In the genomic region with DNA sequence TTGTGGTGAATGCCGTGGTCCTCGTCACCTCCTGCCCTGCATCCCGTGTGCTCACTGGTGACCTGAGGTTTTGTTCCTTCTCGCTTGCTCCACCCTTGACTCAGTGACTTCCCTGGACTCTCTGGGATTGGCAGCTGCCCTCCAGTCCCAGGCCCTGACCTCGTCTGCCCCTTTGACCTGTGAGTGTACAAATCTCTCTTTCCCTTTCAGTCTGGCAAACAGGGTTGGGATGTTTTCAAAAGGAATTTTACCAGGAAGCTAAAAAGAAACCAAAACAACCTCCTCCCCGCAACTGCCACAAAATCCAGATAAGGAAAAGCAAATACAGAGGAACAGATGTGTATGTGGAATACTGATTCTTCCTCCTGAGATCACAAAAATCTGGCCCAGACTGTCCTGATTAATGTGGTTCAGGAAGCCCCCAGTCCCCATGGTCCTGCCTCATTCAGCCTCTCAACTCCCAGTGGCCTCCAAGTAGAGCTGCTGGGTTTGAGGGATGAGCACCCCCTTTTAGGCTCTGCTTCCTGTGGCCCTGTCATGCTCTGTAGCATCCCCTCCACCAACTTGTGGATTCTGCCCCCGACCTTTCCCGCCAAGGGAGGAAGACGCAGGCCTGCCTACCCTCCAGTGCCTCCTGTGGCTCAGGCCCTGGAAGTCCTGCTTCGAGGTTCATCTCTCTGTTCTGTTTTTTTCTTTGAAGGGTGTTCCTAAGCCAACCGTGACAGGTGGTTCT, we compare ENCODE assay signal across 1 cellular context.
TF ChIP-seq lines count a peak whose summit lies in the region.

No MANE protein-coding gene starts in this region.

TF ChIP-seq in HepG2, 621 proteins besides CTCF, POLR2A, EP300 and RAD21 (continued from another document and continues in another):
- TF ChIP-seq, protein P1, sequence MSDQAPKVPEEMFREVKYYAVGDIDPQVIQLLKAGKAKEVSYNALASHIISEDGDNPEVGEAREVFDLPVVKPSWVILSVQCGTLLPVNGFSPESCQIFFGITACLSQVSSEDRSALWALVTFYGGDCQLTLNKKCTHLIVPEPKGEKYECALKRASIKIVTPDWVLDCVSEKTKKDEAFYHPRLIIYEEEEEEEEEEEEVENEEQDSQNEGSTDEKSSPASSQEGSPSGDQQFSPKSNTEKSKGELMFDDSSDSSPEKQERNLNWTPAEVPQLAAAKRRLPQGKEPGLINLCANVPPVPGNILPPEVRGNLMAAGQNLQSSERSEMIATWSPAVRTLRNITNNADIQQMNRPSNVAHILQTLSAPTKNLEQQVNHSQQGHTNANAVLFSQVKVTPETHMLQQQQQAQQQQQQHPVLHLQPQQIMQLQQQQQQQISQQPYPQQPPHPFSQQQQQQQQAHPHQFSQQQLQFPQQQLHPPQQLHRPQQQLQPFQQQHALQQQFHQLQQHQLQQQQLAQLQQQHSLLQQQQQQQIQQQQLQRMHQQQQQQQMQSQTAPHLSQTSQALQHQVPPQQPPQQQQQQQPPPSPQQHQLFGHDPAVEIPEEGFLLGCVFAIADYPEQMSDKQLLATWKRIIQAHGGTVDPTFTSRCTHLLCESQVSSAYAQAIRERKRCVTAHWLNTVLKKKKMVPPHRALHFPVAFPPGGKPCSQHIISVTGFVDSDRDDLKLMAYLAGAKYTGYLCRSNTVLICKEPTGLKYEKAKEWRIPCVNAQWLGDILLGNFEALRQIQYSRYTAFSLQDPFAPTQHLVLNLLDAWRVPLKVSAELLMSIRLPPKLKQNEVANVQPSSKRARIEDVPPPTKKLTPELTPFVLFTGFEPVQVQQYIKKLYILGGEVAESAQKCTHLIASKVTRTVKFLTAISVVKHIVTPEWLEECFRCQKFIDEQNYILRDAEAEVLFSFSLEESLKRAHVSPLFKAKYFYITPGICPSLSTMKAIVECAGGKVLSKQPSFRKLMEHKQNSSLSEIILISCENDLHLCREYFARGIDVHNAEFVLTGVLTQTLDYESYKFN (CRISPR knock-in tag; conservative IDR thresholded peaks at IDR 0.05): peak; percentile 88
- TF ChIP-seq, protein P2, sequence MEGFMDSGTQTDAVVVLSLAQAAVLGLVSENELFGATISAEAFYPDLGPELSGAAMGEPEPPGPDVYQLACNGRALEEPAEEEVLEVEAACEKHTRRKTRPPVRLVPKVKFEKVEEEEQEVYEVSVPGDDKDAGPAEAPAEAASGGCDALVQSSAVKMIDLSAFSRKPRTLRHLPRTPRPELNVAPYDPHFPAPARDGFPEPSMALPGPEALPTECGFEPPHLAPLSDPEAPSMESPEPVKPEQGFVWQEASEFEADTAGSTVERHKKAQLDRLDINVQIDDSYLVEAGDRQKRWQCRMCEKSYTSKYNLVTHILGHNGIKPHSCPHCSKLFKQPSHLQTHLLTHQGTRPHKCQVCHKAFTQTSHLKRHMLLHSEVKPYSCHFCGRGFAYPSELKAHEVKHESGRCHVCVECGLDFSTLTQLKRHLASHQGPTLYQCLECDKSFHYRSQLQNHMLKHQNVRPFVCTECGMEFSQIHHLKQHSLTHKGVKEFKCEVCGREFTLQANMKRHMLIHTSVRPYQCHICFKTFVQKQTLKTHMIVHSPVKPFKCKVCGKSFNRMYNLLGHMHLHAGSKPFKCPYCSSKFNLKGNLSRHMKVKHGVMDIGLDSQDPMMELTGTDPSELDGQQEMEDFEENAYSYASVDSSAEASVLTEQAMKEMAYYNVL (CRISPR knock-in tag; IDR thresholded peaks at IDR 0.05; ENCODE audit: borderline replicate concordance): 0 out of 2 replicates have a peak, but pooled peaks have one; percentile 34
- no peak for TF ChIP-seq KMT2A (CRISPR knock-in tag; IDR thresholded peaks at IDR 0.05)
- no peak for TF ChIP-seq ZFAT (CRISPR knock-in tag; conservative IDR thresholded peaks at IDR 0.05)
- TF ChIP-seq FOXA3 (CRISPR knock-in tag; IDR thresholded peaks at IDR 0.05): peak; percentile 83
- TF ChIP-seq SOX5 (CRISPR knock-in tag; IDR thresholded peaks at IDR 0.05; ENCODE audit: borderline replicate concordance): peak; percentile 60; the same call in 1 of the 2 replicates
- TF ChIP-seq GLI4 (CRISPR knock-in tag; IDR thresholded peaks at IDR 0.05; ENCODE audit: borderline replicate concordance): no peak
- TF ChIP-seq ZFX (CRISPR knock-in tag; IDR thresholded peaks at IDR 0.05; ENCODE audit: low read depth): peak; percentile 65
- no peak for TF ChIP-seq ZNF546 (CRISPR knock-in tag; conservative IDR thresholded peaks at IDR 0.05)
- peak; percentile 96 for TF ChIP-seq RXRB (CRISPR knock-in tag; IDR thresholded peaks at IDR 0.05; ENCODE audit: borderline replicate concordance)
- TF ChIP-seq ARNT2 (CRISPR knock-in tag; IDR thresholded peaks at IDR 0.05; ENCODE audit: low read depth): no peak
- no peak; the same call in 1 of the 2 replicates for TF ChIP-seq JUN (CRISPR knock-in tag; IDR thresholded peaks at IDR 0.05)
- no peak for TF ChIP-seq CREB1 (IDR thresholded peaks at IDR 0.05)
- no peak for TF ChIP-seq CREB1 (CRISPR knock-in tag; IDR thresholded peaks at IDR 0.05)
- TF ChIP-seq, protein P3, sequence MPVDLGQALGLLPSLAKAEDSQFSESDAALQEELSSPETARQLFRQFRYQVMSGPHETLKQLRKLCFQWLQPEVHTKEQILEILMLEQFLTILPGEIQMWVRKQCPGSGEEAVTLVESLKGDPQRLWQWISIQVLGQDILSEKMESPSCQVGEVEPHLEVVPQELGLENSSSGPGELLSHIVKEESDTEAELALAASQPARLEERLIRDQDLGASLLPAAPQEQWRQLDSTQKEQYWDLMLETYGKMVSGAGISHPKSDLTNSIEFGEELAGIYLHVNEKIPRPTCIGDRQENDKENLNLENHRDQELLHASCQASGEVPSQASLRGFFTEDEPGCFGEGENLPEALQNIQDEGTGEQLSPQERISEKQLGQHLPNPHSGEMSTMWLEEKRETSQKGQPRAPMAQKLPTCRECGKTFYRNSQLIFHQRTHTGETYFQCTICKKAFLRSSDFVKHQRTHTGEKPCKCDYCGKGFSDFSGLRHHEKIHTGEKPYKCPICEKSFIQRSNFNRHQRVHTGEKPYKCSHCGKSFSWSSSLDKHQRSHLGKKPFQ (CRISPR knock-in tag; IDR thresholded peaks at IDR 0.05; ENCODE audit: insufficient replicate concordance): no peak
- TF ChIP-seq, protein P4, sequence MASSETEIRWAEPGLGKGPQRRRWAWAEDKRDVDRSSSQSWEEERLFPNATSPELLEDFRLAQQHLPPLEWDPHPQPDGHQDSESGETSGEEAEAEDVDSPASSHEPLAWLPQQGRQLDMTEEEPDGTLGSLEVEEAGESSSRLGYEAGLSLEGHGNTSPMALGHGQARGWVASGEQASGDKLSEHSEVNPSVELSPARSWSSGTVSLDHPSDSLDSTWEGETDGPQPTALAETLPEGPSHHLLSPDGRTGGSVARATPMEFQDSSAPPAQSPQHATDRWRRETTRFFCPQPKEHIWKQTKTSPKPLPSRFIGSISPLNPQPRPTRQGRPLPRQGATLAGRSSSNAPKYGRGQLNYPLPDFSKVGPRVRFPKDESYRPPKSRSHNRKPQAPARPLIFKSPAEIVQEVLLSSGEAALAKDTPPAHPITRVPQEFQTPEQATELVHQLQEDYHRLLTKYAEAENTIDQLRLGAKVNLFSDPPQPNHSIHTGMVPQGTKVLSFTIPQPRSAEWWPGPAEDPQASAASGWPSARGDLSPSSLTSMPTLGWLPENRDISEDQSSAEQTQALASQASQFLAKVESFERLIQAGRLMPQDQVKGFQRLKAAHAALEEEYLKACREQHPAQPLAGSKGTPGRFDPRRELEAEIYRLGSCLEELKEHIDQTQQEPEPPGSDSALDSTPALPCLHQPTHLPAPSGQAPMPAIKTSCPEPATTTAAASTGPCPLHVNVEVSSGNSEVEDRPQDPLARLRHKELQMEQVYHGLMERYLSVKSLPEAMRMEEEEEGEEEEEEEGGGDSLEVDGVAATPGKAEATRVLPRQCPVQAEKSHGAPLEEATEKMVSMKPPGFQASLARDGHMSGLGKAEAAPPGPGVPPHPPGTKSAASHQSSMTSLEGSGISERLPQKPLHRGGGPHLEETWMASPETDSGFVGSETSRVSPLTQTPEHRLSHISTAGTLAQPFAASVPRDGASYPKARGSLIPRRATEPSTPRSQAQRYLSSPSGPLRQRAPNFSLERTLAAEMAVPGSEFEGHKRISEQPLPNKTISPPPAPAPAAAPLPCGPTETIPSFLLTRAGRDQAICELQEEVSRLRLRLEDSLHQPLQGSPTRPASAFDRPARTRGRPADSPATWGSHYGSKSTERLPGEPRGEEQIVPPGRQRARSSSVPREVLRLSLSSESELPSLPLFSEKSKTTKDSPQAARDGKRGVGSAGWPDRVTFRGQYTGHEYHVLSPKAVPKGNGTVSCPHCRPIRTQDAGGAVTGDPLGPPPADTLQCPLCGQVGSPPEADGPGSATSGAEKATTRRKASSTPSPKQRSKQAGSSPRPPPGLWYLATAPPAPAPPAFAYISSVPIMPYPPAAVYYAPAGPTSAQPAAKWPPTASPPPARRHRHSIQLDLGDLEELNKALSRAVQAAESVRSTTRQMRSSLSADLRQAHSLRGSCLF (CRISPR knock-in tag; IDR thresholded peaks at IDR 0.05; ENCODE audit: borderline replicate concordance): no peak
- TF ChIP-seq, protein P5, sequence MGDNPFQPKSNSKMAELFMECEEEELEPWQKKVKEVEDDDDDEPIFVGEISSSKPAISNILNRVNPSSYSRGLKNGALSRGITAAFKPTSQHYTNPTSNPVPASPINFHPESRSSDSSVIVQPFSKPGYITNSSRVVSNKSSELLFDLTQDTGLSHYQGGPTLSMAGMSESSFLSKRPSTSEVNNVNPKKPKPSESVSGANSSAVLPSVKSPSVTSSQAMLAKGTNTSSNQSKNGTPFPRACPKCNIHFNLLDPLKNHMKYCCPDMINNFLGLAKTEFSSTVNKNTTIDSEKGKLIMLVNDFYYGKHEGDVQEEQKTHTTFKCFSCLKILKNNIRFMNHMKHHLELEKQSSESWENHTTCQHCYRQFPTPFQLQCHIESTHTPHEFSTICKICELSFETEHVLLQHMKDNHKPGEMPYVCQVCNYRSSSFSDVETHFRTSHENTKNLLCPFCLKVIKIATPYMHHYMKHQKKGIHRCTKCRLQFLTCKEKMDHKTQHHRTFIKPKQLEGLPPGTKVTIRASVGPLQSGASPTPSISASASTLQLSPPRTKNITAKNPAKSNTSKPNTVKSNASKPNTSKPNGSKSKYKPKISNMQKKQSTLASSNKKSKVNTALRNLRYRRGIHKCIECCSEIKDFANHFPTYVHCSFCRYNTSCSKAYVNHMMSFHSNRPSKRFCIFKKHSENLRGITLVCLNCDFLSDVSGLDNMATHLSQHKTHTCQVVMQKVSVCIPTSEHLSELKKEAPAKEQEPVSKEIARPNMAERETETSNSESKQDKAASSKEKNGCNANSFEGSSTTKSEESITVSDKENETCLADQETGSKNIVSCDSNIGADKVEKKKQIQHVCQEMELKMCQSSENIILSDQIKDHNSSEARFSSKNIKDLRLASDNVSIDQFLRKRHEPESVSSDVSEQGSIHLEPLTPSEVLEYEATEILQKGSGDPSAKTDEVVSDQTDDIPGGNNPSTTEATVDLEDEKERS (CRISPR knock-in tag; IDR thresholded peaks at IDR 0.05): no peak
- peak; percentile 62 for TF ChIP-seq ZNF501 (CRISPR knock-in tag; IDR thresholded peaks at IDR 0.05)
- TF ChIP-seq ISX (CRISPR knock-in tag; conservative IDR thresholded peaks at IDR 0.05): no peak
- no peak for TF ChIP-seq ZNF570 (CRISPR knock-in tag; IDR thresholded peaks at IDR 0.05; ENCODE audit: borderline replicate concordance)
- TF ChIP-seq ZNF883 (CRISPR knock-in tag; IDR thresholded peaks at IDR 0.05; ENCODE audit: not compliant biosample characterization): no peak
- TF ChIP-seq STAT5B (CRISPR knock-in tag; IDR thresholded peaks at IDR 0.05): no peak
- TF ChIP-seq ZFP62 (CRISPR knock-in tag; IDR thresholded peaks at IDR 0.05): no peak
- TF ChIP-seq, protein P6, sequence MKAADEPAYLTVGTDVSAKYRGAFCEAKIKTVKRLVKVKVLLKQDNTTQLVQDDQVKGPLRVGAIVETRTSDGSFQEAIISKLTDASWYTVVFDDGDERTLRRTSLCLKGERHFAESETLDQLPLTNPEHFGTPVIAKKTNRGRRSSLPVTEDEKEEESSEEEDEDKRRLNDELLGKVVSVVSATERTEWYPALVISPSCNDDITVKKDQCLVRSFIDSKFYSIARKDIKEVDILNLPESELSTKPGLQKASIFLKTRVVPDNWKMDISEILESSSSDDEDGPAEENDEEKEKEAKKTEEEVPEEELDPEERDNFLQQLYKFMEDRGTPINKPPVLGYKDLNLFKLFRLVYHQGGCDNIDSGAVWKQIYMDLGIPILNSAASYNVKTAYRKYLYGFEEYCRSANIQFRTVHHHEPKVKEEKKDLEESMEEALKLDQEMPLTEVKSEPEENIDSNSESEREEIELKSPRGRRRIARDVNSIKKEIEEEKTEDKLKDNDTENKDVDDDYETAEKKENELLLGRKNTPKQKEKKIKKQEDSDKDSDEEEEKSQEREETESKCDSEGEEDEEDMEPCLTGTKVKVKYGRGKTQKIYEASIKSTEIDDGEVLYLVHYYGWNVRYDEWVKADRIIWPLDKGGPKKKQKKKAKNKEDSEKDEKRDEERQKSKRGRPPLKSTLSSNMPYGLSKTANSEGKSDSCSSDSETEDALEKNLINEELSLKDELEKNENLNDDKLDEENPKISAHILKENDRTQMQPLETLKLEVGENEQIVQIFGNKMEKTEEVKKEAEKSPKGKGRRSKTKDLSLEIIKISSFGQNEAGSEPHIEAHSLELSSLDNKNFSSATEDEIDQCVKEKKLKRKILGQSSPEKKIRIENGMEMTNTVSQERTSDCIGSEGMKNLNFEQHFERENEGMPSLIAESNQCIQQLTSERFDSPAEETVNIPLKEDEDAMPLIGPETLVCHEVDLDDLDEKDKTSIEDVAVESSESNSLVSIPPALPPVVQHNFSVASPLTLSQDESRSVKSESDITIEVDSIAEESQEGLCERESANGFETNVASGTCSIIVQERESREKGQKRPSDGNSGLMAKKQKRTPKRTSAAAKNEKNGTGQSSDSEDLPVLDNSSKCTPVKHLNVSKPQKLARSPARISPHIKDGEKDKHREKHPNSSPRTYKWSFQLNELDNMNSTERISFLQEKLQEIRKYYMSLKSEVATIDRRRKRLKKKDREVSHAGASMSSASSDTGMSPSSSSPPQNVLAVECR (CRISPR knock-in tag; IDR thresholded peaks at IDR 0.05; ENCODE audit: borderline replicate concordance): peak; percentile 25; the same call in 1 of the 2 replicates
- TF ChIP-seq SP5 (CRISPR knock-in tag; IDR thresholded peaks at IDR 0.05; ENCODE audit: borderline replicate concordance, low read depth): peak; percentile 73
- 0 out of 2 replicates have a peak, but pooled peaks have one; percentile 59 for TF ChIP-seq ZNF761 (CRISPR knock-in tag; conservative IDR thresholded peaks at IDR 0.05)
- TF ChIP-seq, protein P7, sequence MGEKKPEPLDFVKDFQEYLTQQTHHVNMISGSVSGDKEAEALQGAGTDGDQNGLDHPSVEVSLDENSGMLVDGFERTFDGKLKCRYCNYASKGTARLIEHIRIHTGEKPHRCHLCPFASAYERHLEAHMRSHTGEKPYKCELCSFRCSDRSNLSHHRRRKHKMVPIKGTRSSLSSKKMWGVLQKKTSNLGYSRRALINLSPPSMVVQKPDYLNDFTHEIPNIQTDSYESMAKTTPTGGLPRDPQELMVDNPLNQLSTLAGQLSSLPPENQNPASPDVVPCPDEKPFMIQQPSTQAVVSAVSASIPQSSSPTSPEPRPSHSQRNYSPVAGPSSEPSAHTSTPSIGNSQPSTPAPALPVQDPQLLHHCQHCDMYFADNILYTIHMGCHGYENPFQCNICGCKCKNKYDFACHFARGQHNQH (CRISPR knock-in tag; IDR thresholded peaks at IDR 0.05): peak; percentile 44; the same call in 1 of the 2 replicates
- TF ChIP-seq, protein P8, sequence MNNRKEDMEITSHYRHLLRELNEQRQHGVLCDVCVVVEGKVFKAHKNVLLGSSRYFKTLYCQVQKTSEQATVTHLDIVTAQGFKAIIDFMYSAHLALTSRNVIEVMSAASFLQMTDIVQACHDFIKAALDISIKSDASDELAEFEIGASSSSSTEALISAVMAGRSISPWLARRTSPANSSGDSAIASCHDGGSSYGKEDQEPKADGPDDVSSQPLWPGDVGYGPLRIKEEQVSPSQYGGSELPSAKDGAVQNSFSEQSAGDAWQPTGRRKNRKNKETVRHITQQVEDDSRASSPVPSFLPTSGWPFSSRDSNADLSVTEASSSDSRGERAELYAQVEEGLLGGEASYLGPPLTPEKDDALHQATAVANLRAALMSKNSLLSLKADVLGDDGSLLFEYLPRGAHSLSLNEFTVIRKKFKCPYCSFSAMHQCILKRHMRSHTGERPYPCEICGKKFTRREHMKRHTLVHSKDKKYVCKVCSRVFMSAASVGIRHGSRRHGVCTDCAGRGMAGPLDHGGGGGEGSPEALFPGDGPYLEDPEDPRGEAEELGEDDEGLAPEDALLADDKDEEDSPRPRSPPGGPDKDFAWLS (CRISPR knock-in tag; IDR thresholded peaks at IDR 0.05; ENCODE audit: borderline replicate concordance): no peak
